In the genomic region with DNA sequence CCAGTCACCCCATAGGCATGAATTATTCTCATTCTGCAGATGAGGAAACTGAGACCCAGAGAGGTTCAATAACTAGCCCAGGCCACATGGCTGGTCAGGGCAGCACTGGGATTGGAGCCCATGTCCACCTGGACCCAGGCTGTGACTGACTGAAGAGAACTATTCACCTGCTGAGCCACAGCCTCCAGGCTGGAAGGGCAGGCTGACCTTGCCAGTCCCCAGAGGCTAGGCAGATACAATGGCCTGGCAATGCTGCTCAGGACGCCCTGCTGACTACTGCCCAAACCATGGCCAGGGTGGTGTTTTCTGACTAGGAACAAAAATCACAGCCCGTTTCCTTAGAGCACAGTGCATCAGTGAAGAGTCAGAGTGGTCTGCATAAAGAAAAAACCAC, we compare ENCODE assay signal across 26 cellular contexts. TPM values are rescaled to one million over a fixed set of nuclear protein-coding genes. Genes with fewer than 3 reads are reported as not detected.
DNase-seq lines count a peak whose midpoint lies in the region; ATAC-seq and TF ChIP-seq lines count a peak whose summit lies in the region.
"Had no signal": no experiment of that assay in that cellular context is flagged by ENCODE, and none has a peak within 500 bp of the region (broad histone marks: within the 10 kb centered on the region; RNA-seq: fewer than 3 reads in every experiment).

No MANE protein-coding gene starts in this region.

- ATAC-seq in natural killer cell treated with Interleukin-12 subunit alpha and Interleukin-12 subunit beta and Interleukin-15 and Interleukin-18, amount 100 ng/mL, for 72 hours = no peak
- ATAC-seq in natural killer cell (no peak), right cardiac atrium (no peak), aorta (ENCODE audit: low FRiP score) (no peak)
- ATAC-seq in naive thymus-derived CD4-positive, alpha-beta T cell = no peak
- ATAC-seq: naive thymus-derived CD8-positive, alpha-beta T cell had no signal

- H3K36me3 ChIP-seq in parathyroid adenoma (ENCODE audit: control insufficient read depth, insufficient read depth, low read length) = no peaks in the 10 kb centered on the region
- H3K36me3 ChIP-seq in aorta (ENCODE audit: control insufficient read depth in 1 of 2, insufficient read depth in 2 of 2, low read length in 1 of 2) = no peaks in the 10 kb centered on the region
- H3K36me3 ChIP-seq in naive thymus-derived CD4-positive, alpha-beta T cell (ENCODE audit: control insufficient read depth in 2 of 3, insufficient read depth in 3 of 3, low read length in 3 of 3) = peaks cover 0 to 3% (median under 1%) of the 10 kb centered on the region in 3 experiments
- no peaks in the 10 kb centered on the region for H3K36me3 ChIP-seq in colonic mucosa

- H3K4me1 ChIP-seq in right cardiac atrium (ENCODE audit: control insufficient read depth, insufficient read depth, low read length) = peaks cover 22% of the 10 kb centered on the region
- H3K4me1 ChIP-seq in parathyroid adenoma = peaks cover 52% of the 10 kb centered on the region
- no peaks in the 10 kb centered on the region for H3K4me1 ChIP-seq in aorta (ENCODE audit: control insufficient read depth in 1 of 2, insufficient read depth in 2 of 2, low read length in 2 of 2)
- peaks cover 4 to 5% of the 10 kb centered on the region in 2 donors for H3K4me1 ChIP-seq in naive thymus-derived CD4-positive, alpha-beta T cell (ENCODE audit: control insufficient read depth in 2 of 2, insufficient read depth in 2 of 2, low read length in 2 of 2)
- no peaks in the 10 kb centered on the region for H3K4me1 ChIP-seq in colonic mucosa
- H3K4me1 ChIP-seq: A549 had no signal

- no peaks in the 10 kb centered on the region for H3K9me3 Mint-ChIP-seq in natural killer cell treated with Interleukin-12 subunit alpha and Interleukin-12 subunit beta and Interleukin-15 and Interleukin-18, amount 100 ng/mL, for 72 hours
- H3K9me3 Mint-ChIP-seq in natural killer cell = no peaks in the 10 kb centered on the region
- no peaks in the 10 kb centered on the region for H3K9me3 Mint-ChIP-seq in naive thymus-derived CD4-positive, alpha-beta T cell
- H3K9me3 Mint-ChIP-seq: activated CD4-positive, alpha-beta memory T cell treated with anti-CD3 and anti-CD28 coated beads for 36 hours; GM23338; naive thymus-derived CD8-positive, alpha-beta T cell had no signal

- TF ChIP-seq CTCF in natural killer cell (IDR thresholded peaks at IDR 0.05) (no peak), parathyroid adenoma (IDR thresholded peaks at IDR 0.05) (no peak), colonic mucosa (IDR thresholded peaks at IDR 0.05) (no peak)

- CTCF ChIA-PET in naive thymus-derived CD4-positive, alpha-beta T cell (lab: Charles Lee) = no interaction called here

- H3K27ac ChIP-seq in right cardiac atrium (ENCODE audit: low read length) (no peak overlapping the region), parathyroid adenoma (peak overlapping the region; percentile 89), aorta (ENCODE audit: low read depth in 1 of 2, low read length in 2 of 2) (no peak overlapping the region), colonic mucosa (no peak overlapping the region)
- no peak overlapping the region for H3K27ac ChIP-seq in naive thymus-derived CD4-positive, alpha-beta T cell (ENCODE audit: low read depth, low read length)
- H3K27ac ChIP-seq: A549 had no signal

- H3K79me2 ChIP-seq in parathyroid adenoma = peaks cover 15% of the 10 kb centered on the region

- POLR2A ChIA-PET in naive thymus-derived CD4-positive, alpha-beta T cell (lab: Charles Lee) = no interaction called here

- no peak overlapping the region for H3K9ac ChIP-seq in parathyroid adenoma
- no peak overlapping the region for H3K9ac ChIP-seq in colonic mucosa (ENCODE audit: low read depth in 2 of 2, low read length in 2 of 2)

- H3K9me3 ChIP-seq in right cardiac atrium (ENCODE audit: control insufficient read depth, low read length) (no peaks in the 10 kb centered on the region), parathyroid adenoma (ENCODE audit: control insufficient read depth, low read length) (no peaks in the 10 kb centered on the region), aorta (ENCODE audit: control insufficient read depth, low read length) (no peaks in the 10 kb centered on the region), colonic mucosa (no peaks in the 10 kb centered on the region)
- no peaks in the 10 kb centered on the region for H3K9me3 ChIP-seq in naive thymus-derived CD4-positive, alpha-beta T cell (ENCODE audit: control insufficient read depth in 2 of 3, low read length in 3 of 3)
- H3K9me3 ChIP-seq: A549, Caco-2, esophagus muscularis mucosa had no signal

- peaks cover 14 to 23% of the 10 kb centered on the region in 2 donors for H3K4me1 Mint-ChIP-seq in natural killer cell treated with Interleukin-12 subunit alpha and Interleukin-12 subunit beta and Interleukin-15 and Interleukin-18, amount 100 ng/mL, for 72 hours (ENCODE audit: low read depth in 2 of 2)
- peaks cover 30 to 58% of the 10 kb centered on the region in 2 donors for H3K4me1 Mint-ChIP-seq in natural killer cell
- peaks cover 6 to 28% (median 18%) of the 10 kb centered on the region in 7 donors for H3K4me1 Mint-ChIP-seq in naive thymus-derived CD4-positive, alpha-beta T cell

- no peaks in the 10 kb centered on the region for H3K36me3 Mint-ChIP-seq in natural killer cell treated with Interleukin-12 subunit alpha and Interleukin-12 subunit beta and Interleukin-15 and Interleukin-18, amount 100 ng/mL, for 72 hours
- no peaks in the 10 kb centered on the region for H3K36me3 Mint-ChIP-seq in natural killer cell
- peaks cover 0 to under 1% (median 0%) of the 10 kb centered on the region in 5 donors for H3K36me3 Mint-ChIP-seq in naive thymus-derived CD4-positive, alpha-beta T cell
- H3K36me3 Mint-ChIP-seq: activated CD4-positive, alpha-beta memory T cell treated with anti-CD3 and anti-CD28 coated beads for 36 hours; naive thymus-derived CD8-positive, alpha-beta T cell had no signal

- DNase-seq in natural killer cell treated with Interleukin-12 subunit alpha and Interleukin-12 subunit beta and Interleukin-15 and Interleukin-18, amount 100 ng/mL, for 72 hours (ENCODE audit: low spot score) = peak; percentile 15
- no peak for DNase-seq in natural killer cell
- peak; percentile 6 to 40 (median 30) for DNase-seq in right cardiac atrium
- peak; percentile 41 to 53 for DNase-seq in aorta
- no peak for DNase-seq in naive thymus-derived CD4-positive, alpha-beta T cell
- no peak for DNase-seq in NCI-H1092 treated with DMSO at 0.1 percent for 48 hours (lab: John Stamatoyannopoulos, UW)
- DNase-seq in colonic mucosa = no peak
- DNase-seq: activated CD4-positive, alpha-beta memory T cell treated with anti-CD3 and anti-CD28 coated beads for 36 hours; activated CD4-positive, CD25-positive, alpha-beta regulatory T cell; activated gamma-delta T cell; activated T-cell treated with anti-CD3 and anti-CD28 coated beads for 4 hours; Caco-2; DMS79 treated with DMSO at 0.1 percent for 48 hours; IMR-90; kidney glomerular epithelial cell; NCI-H1417 treated with DMSO at 0.1 percent for 48 hours; OCI-M1; SHP77; stimulated activated CD8-positive, alpha-beta memory T cell treated with anti-CD3 and anti-CD28 coated beads, Interleukin-4, amount 100 ng/mL, for 48 hours; T1000 had no signal

- no peak overlapping the region for H3K4me2 ChIP-seq in parathyroid adenoma (ENCODE audit: low read length)
- H3K4me2 ChIP-seq: A549, GM23338 had no signal

- intact Hi-C loops in natural killer cell (cut with micrococcal nuclease) (no loop called here), right cardiac atrium (cut with DNase I) (no loop called here), aorta (cut with DNase I) (no loop called here), colonic mucosa (cut with DNase I) (no loop called here)
- intact Hi-C loops in naive thymus-derived CD4-positive, alpha-beta T cell (cut with micrococcal nuclease) = no loop called here

- H3K4me3 Mint-ChIP-seq in natural killer cell treated with Interleukin-12 subunit alpha and Interleukin-12 subunit beta and Interleukin-15 and Interleukin-18, amount 100 ng/mL, for 72 hours = no peak overlapping the region
- no peak overlapping the region for H3K4me3 Mint-ChIP-seq in natural killer cell
- H3K4me3 Mint-ChIP-seq in naive thymus-derived CD4-positive, alpha-beta T cell = no peak overlapping the region
- H3K4me3 Mint-ChIP-seq: activated CD4-positive, alpha-beta memory T cell treated with anti-CD3 and anti-CD28 coated beads for 36 hours; GM23338; naive thymus-derived CD8-positive, alpha-beta T cell had no signal

- 82% methylated on average over 2 of the region's 2 CpGs for WGBS in right cardiac atrium
- WGBS in aorta, 2 donors = 86 to 100% methylated on average over 2 of the region's 2 CpGs

- no peak overlapping the region for H3K4me3 ChIP-seq in right cardiac atrium (ENCODE audit: low read length)
- no peak overlapping the region for H3K4me3 ChIP-seq in parathyroid adenoma (ENCODE audit: low read depth, low read length)
- no peak overlapping the region for H3K4me3 ChIP-seq in aorta (ENCODE audit: low read length in 2 of 2)
- no peak overlapping the region for H3K4me3 ChIP-seq in naive thymus-derived CD4-positive, alpha-beta T cell (ENCODE audit: low read length)
- H3K4me3 ChIP-seq in colonic mucosa = no peak overlapping the region
- H3K4me3 ChIP-seq: A549, esophagus muscularis mucosa, GM23338 had no signal

- H3K27me3 Mint-ChIP-seq in natural killer cell treated with Interleukin-12 subunit alpha and Interleukin-12 subunit beta and Interleukin-15 and Interleukin-18, amount 100 ng/mL, for 72 hours = no peaks in the 10 kb centered on the region
- no peaks in the 10 kb centered on the region for H3K27me3 Mint-ChIP-seq in natural killer cell (ENCODE audit: low read depth in 2 of 2)
- H3K27me3 Mint-ChIP-seq in naive thymus-derived CD4-positive, alpha-beta T cell = no peaks in the 10 kb centered on the region
- H3K27me3 Mint-ChIP-seq: activated CD4-positive, alpha-beta memory T cell treated with anti-CD3 and anti-CD28 coated beads for 36 hours; B cell; naive thymus-derived CD8-positive, alpha-beta T cell had no signal

- H3K27ac Mint-ChIP-seq in natural killer cell treated with Interleukin-12 subunit alpha and Interleukin-12 subunit beta and Interleukin-15 and Interleukin-18, amount 100 ng/mL, for 72 hours = no peak overlapping the region
- H3K27ac Mint-ChIP-seq in natural killer cell = peak overlapping the region in 1 of 2 donors; percentile 82
- H3K27ac Mint-ChIP-seq in naive thymus-derived CD4-positive, alpha-beta T cell = no peak overlapping the region
- H3K27ac Mint-ChIP-seq: activated CD4-positive, alpha-beta memory T cell treated with anti-CD3 and anti-CD28 coated beads for 36 hours; B cell had no signal

- H2AFZ ChIP-seq in parathyroid adenoma = peak overlapping the region; percentile 77
- H2AFZ ChIP-seq: GM23338 had no signal

- H3K27me3 ChIP-seq in right cardiac atrium (ENCODE audit: control insufficient read depth, insufficient read depth) (no peaks in the 10 kb centered on the region), parathyroid adenoma (ENCODE audit: control insufficient read depth, insufficient read depth, low read length) (no peaks in the 10 kb centered on the region), aorta (ENCODE audit: control insufficient read depth in 1 of 2, insufficient read depth in 2 of 2, low read length in 1 of 2) (no peaks in the 10 kb centered on the region), colonic mucosa (no peaks in the 10 kb centered on the region)
- H3K27me3 ChIP-seq in naive thymus-derived CD4-positive, alpha-beta T cell (ENCODE audit: control insufficient read depth in 2 of 2, insufficient read depth in 2 of 2, low read length in 2 of 2) = no peaks in the 10 kb centered on the region
- H3K27me3 ChIP-seq: esophagus muscularis mucosa had no signal

RNA-seq across cellular contexts. Expression of a gene that starts 36.8 kb away (rescaled TPM):
- total RNA-seq in natural killer cell treated with Interleukin-12 subunit alpha and Interleukin-12 subunit beta and Interleukin-15 and Interleukin-18, amount 100 ng/mL, for 72 hours = 10 to 100 TPM; 17.5 to 25.5 TPM
- total RNA-seq in natural killer cell (10 to 100 TPM; 18.9 to 35.9 (median 28.8) TPM), right cardiac atrium (10 to 100 TPM; 13.3 to 28.4 (median 21.1) TPM), aorta (10 to 100 TPM; 14.7 to 17.4 TPM), colonic mucosa (10 to 100 TPM; 19.3 to 22.9 TPM)
- polyA plus RNA-seq in right cardiac atrium (19.8 TPM), aorta (1 to 10 TPM; 3.0 to 3.1 TPM)
- total RNA-seq in naive thymus-derived CD4-positive, alpha-beta T cell = 10 to 100 TPM; 10.3 to 14.3 (median 13.1) TPM
- polyA plus RNA-seq in naive thymus-derived CD4-positive, alpha-beta T cell = 1 to 10 TPM; 1.6 to 4.3 TPM

Comparison
In these comparisons a context has a peak if more than half of its experiments do, and no peak if none do; other contexts are left out.
1. DNase-seq: peak in natural killer cell treated with Interleukin-12 subunit alpha and Interleukin-12 subunit beta and Interleukin-15 and Interleukin-18, amount 100 ng/mL, for 72 hours (single experiment), right cardiac atrium (3 of 3) and aorta (2 of 2); none in natural killer cell (single experiment), naive thymus-derived CD4-positive, alpha-beta T cell (0 of 9), NCI-H1092 treated with DMSO at 0.1 percent for 48 hours (single experiment) and colonic mucosa (single experiment).